ENCODE assay signal across 9 cellular contexts in the genomic region with DNA sequence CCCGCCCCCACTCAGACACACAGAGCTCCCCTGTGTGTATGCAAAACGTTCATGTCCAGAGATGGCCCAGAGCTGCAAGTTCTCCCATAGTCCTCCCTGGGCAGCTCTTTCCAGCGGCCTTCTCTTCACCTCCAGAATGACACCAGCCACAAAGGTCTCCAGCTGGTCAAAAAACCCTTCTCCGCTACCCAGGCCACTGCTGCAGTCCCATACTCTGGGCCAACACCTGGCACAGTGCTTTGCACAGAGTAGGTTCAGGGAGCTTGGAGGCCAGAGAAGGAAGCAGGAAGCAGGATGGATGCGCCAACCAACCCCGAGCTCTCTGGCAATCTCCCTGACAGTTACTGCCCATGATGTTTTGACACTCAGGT. TPM values are rescaled to one million over a fixed set of nuclear protein-coding genes. Genes with fewer than 3 reads are reported as not detected.
DNase-seq lines count a peak whose midpoint lies in the region; ATAC-seq and TF ChIP-seq lines count a peak whose summit lies in the region.
"Had no signal": no experiment of that assay in that cellular context is flagged by ENCODE, and none has a peak within 500 bp of the region (broad histone marks: within the 10 kb centered on the region; RNA-seq: fewer than 3 reads in every experiment).

No MANE protein-coding gene starts in this region.

- peaks cover 0 to 39% (median 22%) of the 10 kb centered on the region in 4 donors for H3K4me1 ChIP-seq in tibial nerve

- H3K27me3 Mint-ChIP-seq in activated T-cell treated with anti-CD3 and anti-CD28 coated beads, Interleukin-2, amount 50 U/mL, for 72 hours (ENCODE audit: low read depth), result no peaks in the 10 kb centered on the region
- H3K27me3 Mint-ChIP-seq in activated naive CD8-positive, alpha-beta T cell, result no peaks in the 10 kb centered on the region
- H3K27me3 Mint-ChIP-seq in memory B cell, result no peaks in the 10 kb centered on the region

- no peak for DNase-seq in activated T-cell treated with anti-CD3 and anti-CD28 coated beads, Interleukin-2, amount 50 U/mL, for 72 hours
- DNase-seq in activated T-cell treated with anti-CD3 and anti-CD28 coated beads, Interleukin-2, amount 50 U/mL, for 1 hour, result no peak
- no peak for DNase-seq in memory B cell (ENCODE audit: low spot score in 2 of 2)
- DNase-seq in tibial nerve (ENCODE audit: low spot score in 2 of 2), result no peak
- DNase-seq in OCI-M2 (lab: John Stamatoyannopoulos, UW; ENCODE audit: unreplicated experiment), result no peak
- DNase-seq in NCI-H1105 (lab: John Stamatoyannopoulos, UW), result no peak
- DNase-seq in NCI-H1436 treated with DMSO at 0.1 percent for 48 hours (lab: John Stamatoyannopoulos, UW), result no peak
- DNase-seq: NCI-H1048 had no signal

- H3K36me3 Mint-ChIP-seq in activated T-cell treated with anti-CD3 and anti-CD28 coated beads, Interleukin-2, amount 50 U/mL, for 72 hours (ENCODE audit: insufficient read depth in 2 of 2), result peaks cover 11 to 13% of the 10 kb centered on the region in 2 donors
- H3K36me3 Mint-ChIP-seq in activated naive CD8-positive, alpha-beta T cell, result peaks cover 3% of the 10 kb centered on the region
- no peaks in the 10 kb centered on the region for H3K36me3 Mint-ChIP-seq in memory B cell

- peak overlapping the region in 1 of 4 donors; percentile 97 for H3K4me3 ChIP-seq in tibial nerve

- 45 to 55% methylated on average over 6 of the region's 6 CpGs for WGBS in tibial nerve, 2 donors

- no peaks in the 10 kb centered on the region for H3K9me3 ChIP-seq in tibial nerve

- TF ChIP-seq EP300 in tibial nerve (IDR thresholded peaks at IDR 0.05), result no peak

- TF ChIP-seq CTCF in tibial nerve (IDR thresholded peaks at IDR 0.05), result no peak

- H3K36me3 ChIP-seq in tibial nerve, result no peaks in the 10 kb centered on the region

- H3K27ac ChIP-seq in tibial nerve, result peak overlapping the region in 3 of 4 donors; percentile 90 to 97 (median 95)

- TF ChIP-seq POLR2A in tibial nerve (IDR thresholded peaks at IDR 0.05), result no peak

- H3K9me3 Mint-ChIP-seq in activated T-cell treated with anti-CD3 and anti-CD28 coated beads, Interleukin-2, amount 50 U/mL, for 72 hours, result no peaks in the 10 kb centered on the region
- no peaks in the 10 kb centered on the region for H3K9me3 Mint-ChIP-seq in activated naive CD8-positive, alpha-beta T cell (ENCODE audit: low read depth)
- H3K9me3 Mint-ChIP-seq in memory B cell, result no peaks in the 10 kb centered on the region

- no peaks in the 10 kb centered on the region for H3K27me3 ChIP-seq in tibial nerve

- no peak for ATAC-seq in activated T-cell treated with anti-CD3 and anti-CD28 coated beads, Interleukin-2, amount 50 U/mL, for 72 hours (replicated peaks in 1 of 2)
- no peak for ATAC-seq in memory B cell (ENCODE audit: low read depth)

- peak overlapping the region; percentile 88 to 90 for H3K4me3 Mint-ChIP-seq in activated T-cell treated with anti-CD3 and anti-CD28 coated beads, Interleukin-2, amount 50 U/mL, for 72 hours
- peak overlapping the region; percentile 87 for H3K4me3 Mint-ChIP-seq in activated naive CD8-positive, alpha-beta T cell
- H3K4me3 Mint-ChIP-seq in memory B cell, result peak overlapping the region; percentile 90

- peaks cover 50% of the 10 kb centered on the region for H3K4me1 Mint-ChIP-seq in activated T-cell treated with anti-CD3 and anti-CD28 coated beads, Interleukin-2, amount 50 U/mL, for 72 hours (ENCODE audit: low read depth)
- peaks cover 46% of the 10 kb centered on the region for H3K4me1 Mint-ChIP-seq in activated naive CD8-positive, alpha-beta T cell (ENCODE audit: low read depth)
- H3K4me1 Mint-ChIP-seq in memory B cell, result peaks cover 31% of the 10 kb centered on the region

- peak overlapping the region; percentile 90 for H3K27ac Mint-ChIP-seq in activated T-cell treated with anti-CD3 and anti-CD28 coated beads, Interleukin-2, amount 50 U/mL, for 72 hours
- H3K27ac Mint-ChIP-seq in activated naive CD8-positive, alpha-beta T cell, result peak overlapping the region; percentile 92
- H3K27ac Mint-ChIP-seq in memory B cell, result peak overlapping the region; percentile 87

RNA-seq across cellular contexts. Expression of a gene that starts 1.1 kb away (rescaled TPM):
- total RNA-seq in activated T-cell treated with anti-CD3 and anti-CD28 coated beads, Interleukin-2, amount 50 U/mL, for 72 hours, result 100 to 1,000 TPM; 252 to 269 TPM
- total RNA-seq in tibial nerve, result 100 to 1,000 TPM in 3 of 4 donors, 10 to 100 TPM in 1; 96.8 to 117 (median 104) TPM

RNA-seq across cellular contexts. Expression of a gene that starts 11.0 kb away (rescaled TPM):
- 100 to 1,000 TPM; 243 to 264 TPM for total RNA-seq in activated T-cell treated with anti-CD3 and anti-CD28 coated beads, Interleukin-2, amount 50 U/mL, for 72 hours
- 100 to 1,000 TPM in 3 of 4 donors, 10 to 100 TPM in 1; 95.2 to 150 (median 127) TPM for total RNA-seq in tibial nerve
